15 cellular contexts compared by ENCODE assay signal in the genomic region with DNA sequence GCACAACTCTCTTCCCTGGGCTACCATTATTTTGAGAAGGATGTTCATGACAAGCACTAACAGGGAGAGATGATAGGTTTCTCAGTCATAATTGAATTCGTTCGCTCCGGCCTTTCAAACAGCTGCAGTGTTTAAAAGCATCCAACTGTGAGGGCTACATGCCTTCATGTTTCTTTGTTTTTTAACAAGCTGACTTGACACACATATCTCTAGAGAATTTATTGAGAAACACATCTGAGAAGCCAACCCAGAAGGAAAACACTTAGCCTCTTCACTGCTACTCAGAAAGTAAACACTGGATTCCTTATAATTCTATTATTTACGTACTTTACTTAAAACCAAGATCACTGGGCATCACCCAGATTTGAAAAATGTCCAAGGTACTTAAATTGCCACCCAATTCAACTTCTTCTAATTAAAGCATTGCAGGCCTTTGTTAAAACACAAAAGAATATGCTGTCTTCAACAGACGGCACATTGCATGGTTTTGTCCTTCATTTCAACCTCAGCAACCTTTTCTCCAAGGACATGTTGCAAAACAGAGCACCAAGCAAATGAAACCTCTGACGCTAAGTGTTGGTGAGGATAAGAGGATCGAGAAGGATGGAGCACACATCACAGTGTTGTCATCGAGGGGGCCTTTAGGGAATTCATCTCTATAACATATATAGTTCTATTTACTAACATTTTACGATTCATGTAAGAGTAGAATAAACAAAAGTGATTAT.
DNase-seq lines count a peak whose midpoint lies in the region; ATAC-seq and TF ChIP-seq lines count a peak whose summit lies in the region.
"Had no signal": no experiment of that assay in that cellular context is flagged by ENCODE, and none has a peak within 500 bp of the region (broad histone marks: within the 10 kb centered on the region; RNA-seq: fewer than 3 reads in every experiment).

No MANE protein-coding gene starts in this region.

- no peak for TF ChIP-seq CTCF in endodermal cell (conservative IDR thresholded peaks at IDR 0.05)
- TF ChIP-seq CTCF in lower lobe of right lung (IDR thresholded peaks at IDR 0.05), result no peak
- no peak for TF ChIP-seq CTCF in uterus (IDR thresholded peaks at IDR 0.05)

- WGBS in endodermal cell (ENCODE audit: insufficient coverage in 1 of 2, insufficient read length in 1 of 2), 2 experiments, result 59 to 90% methylated on average over 4 to 6 of the region's 9 CpGs

- no peaks in the 10 kb centered on the region for H3K36me3 ChIP-seq in endodermal cell (ENCODE audit: control insufficient read depth, insufficient read depth, low read length)
- H3K36me3 ChIP-seq in lower lobe of right lung, result no peaks in the 10 kb centered on the region
- H3K36me3 ChIP-seq in uterus, result no peaks in the 10 kb centered on the region

- no peaks in the 10 kb centered on the region for H3K9me3 Mint-ChIP-seq in endodermal cell
- H3K9me3 Mint-ChIP-seq in activated naive CD4-positive, alpha-beta T cell treated with anti-CD3 and anti-CD28 coated beads, Interleukin-2, amount 10 ng/mL, durations not matched to agents 7 days and 5 days, result no peaks in the 10 kb centered on the region
- H3K9me3 Mint-ChIP-seq: activated naive CD4-positive, alpha-beta T cell treated with anti-CD3 and anti-CD28 coated beads for 36 hours had no signal

- CTCF ChIA-PET in activated naive CD4-positive, alpha-beta T cell treated with anti-CD3 and anti-CD28 coated beads, Interleukin-2, amount 10 ng/mL, durations not matched to agents 7 days and 5 days (lab: Charles Lee), result no interaction called here

- H3K4me3 Mint-ChIP-seq in endodermal cell, result no peak overlapping the region
- no peak overlapping the region for H3K4me3 Mint-ChIP-seq in activated naive CD4-positive, alpha-beta T cell treated with anti-CD3 and anti-CD28 coated beads, Interleukin-2, amount 10 ng/mL, durations not matched to agents 7 days and 5 days
- H3K4me3 Mint-ChIP-seq: activated naive CD4-positive, alpha-beta T cell treated with anti-CD3 and anti-CD28 coated beads for 36 hours; naive thymus-derived CD8-positive, alpha-beta T cell had no signal

- H3K27ac ChIP-seq in endodermal cell (ENCODE audit: low read depth, low read length) (peak overlapping the region; percentile 82), lower lobe of right lung (no peak overlapping the region), uterus (peak overlapping the region; percentile 1 to 50)
- H3K27ac ChIP-seq: A549 had no signal

- TF ChIP-seq POLR2A in uterus (IDR thresholded peaks at IDR 0.05), result no peak

- no peak overlapping the region for H3K4me3 ChIP-seq in endodermal cell (ENCODE audit: low read length)
- no peak overlapping the region for H3K4me3 ChIP-seq in lower lobe of right lung
- H3K4me3 ChIP-seq in uterus, result no peak overlapping the region
- H3K4me3 ChIP-seq: A549, coronary artery had no signal

- H3K9ac ChIP-seq in endodermal cell (ENCODE audit: extremely low read depth, low read length, poor library complexity, severe bottlenecking), result no peak overlapping the region

- DNase-seq in NCI-H2171 treated with DMSO at 0.1 percent for 48 hours (lab: John Stamatoyannopoulos, UW), result peak; percentile 25
- no peak for DNase-seq in NCI-H2171 (lab: John Stamatoyannopoulos, UW)
- DNase-seq in endodermal cell, result no peak
- no peak for DNase-seq in lower lobe of right lung
- no peak for DNase-seq in uterus
- DNase-seq in activated naive CD4-positive, alpha-beta T cell treated with anti-CD3 and anti-CD28 coated beads, Interleukin-2, amount 10 ng/mL, durations not matched to agents 7 days and 5 days, result no peak
- DNase-seq: activated naive CD4-positive, alpha-beta T cell treated with anti-CD3 and anti-CD28 coated beads for 36 hours; DND-41; kidney; naive thymus-derived CD8-positive, alpha-beta T cell; NCI-H526 had no signal

- H3K4me1 ChIP-seq in endodermal cell (ENCODE audit: control insufficient read depth, insufficient read depth, low read length), result no peaks in the 10 kb centered on the region
- no peaks in the 10 kb centered on the region for H3K4me1 ChIP-seq in lower lobe of right lung
- no peaks in the 10 kb centered on the region for H3K4me1 ChIP-seq in uterus

- intact Hi-C loops in lower lobe of right lung (cut with DNase I) (no loop called here), uterus (cut with DNase I; ENCODE audit: low total_unique reads) (no loop called here)

- H3K36me3 Mint-ChIP-seq in endodermal cell (ENCODE audit: low read depth), result no peaks in the 10 kb centered on the region
- H3K36me3 Mint-ChIP-seq in activated naive CD4-positive, alpha-beta T cell treated with anti-CD3 and anti-CD28 coated beads, Interleukin-2, amount 10 ng/mL, durations not matched to agents 7 days and 5 days, result no peaks in the 10 kb centered on the region
- H3K36me3 Mint-ChIP-seq: naive thymus-derived CD8-positive, alpha-beta T cell had no signal

- H3K9me3 ChIP-seq in endodermal cell (ENCODE audit: control insufficient read depth, low read length), result no peaks in the 10 kb centered on the region
- H3K9me3 ChIP-seq in lower lobe of right lung, result no peaks in the 10 kb centered on the region
- H3K9me3 ChIP-seq in uterus, result no peaks in the 10 kb centered on the region
- H3K9me3 ChIP-seq: A549 had no signal

- H3K27ac Mint-ChIP-seq in endodermal cell, result no peak overlapping the region
- H3K27ac Mint-ChIP-seq in activated naive CD4-positive, alpha-beta T cell treated with anti-CD3 and anti-CD28 coated beads, Interleukin-2, amount 10 ng/mL, durations not matched to agents 7 days and 5 days, result no peak overlapping the region
- H3K27ac Mint-ChIP-seq: activated naive CD4-positive, alpha-beta T cell treated with anti-CD3 and anti-CD28 coated beads for 36 hours; naive thymus-derived CD8-positive, alpha-beta T cell had no signal

- ATAC-seq in lower lobe of right lung (peak; percentile 51 to 52), HG02852 (IDR thresholded peaks at IDR 0.05; ENCODE audit: unreplicated experiment) (no peak), HG02610 (IDR thresholded peaks at IDR 0.05; ENCODE audit: unreplicated experiment) (no peak)
- ATAC-seq: A549; naive thymus-derived CD8-positive, alpha-beta T cell had no signal

- H3K4me1 Mint-ChIP-seq in endodermal cell, result no peaks in the 10 kb centered on the region
- H3K4me1 Mint-ChIP-seq in activated naive CD4-positive, alpha-beta T cell treated with anti-CD3 and anti-CD28 coated beads, Interleukin-2, amount 10 ng/mL, durations not matched to agents 7 days and 5 days, result no peaks in the 10 kb centered on the region
- H3K4me1 Mint-ChIP-seq: naive thymus-derived CD8-positive, alpha-beta T cell had no signal

- no peaks in the 10 kb centered on the region for H3K27me3 Mint-ChIP-seq in endodermal cell (ENCODE audit: insufficient read depth)
- H3K27me3 Mint-ChIP-seq in activated naive CD4-positive, alpha-beta T cell treated with anti-CD3 and anti-CD28 coated beads, Interleukin-2, amount 10 ng/mL, durations not matched to agents 7 days and 5 days, result peaks cover 3% of the 10 kb centered on the region

- H3K27me3 ChIP-seq in endodermal cell (ENCODE audit: control insufficient read depth, insufficient read depth, low read length, poor library complexity, severe bottlenecking), result no peaks in the 10 kb centered on the region
- H3K27me3 ChIP-seq in lower lobe of right lung (ENCODE audit: low read depth), result no peaks in the 10 kb centered on the region
- H3K27me3 ChIP-seq in uterus, result no peaks in the 10 kb centered on the region

Comparison
In these comparisons a context has a peak if more than half of its experiments do, and no peak if none do; other contexts are left out.
1. ATAC-seq: peak in lower lobe of right lung (2 of 2); none in HG02852 (single experiment) and HG02610 (single experiment).